21 cellular contexts compared by ENCODE assay signal in the genomic region with DNA sequence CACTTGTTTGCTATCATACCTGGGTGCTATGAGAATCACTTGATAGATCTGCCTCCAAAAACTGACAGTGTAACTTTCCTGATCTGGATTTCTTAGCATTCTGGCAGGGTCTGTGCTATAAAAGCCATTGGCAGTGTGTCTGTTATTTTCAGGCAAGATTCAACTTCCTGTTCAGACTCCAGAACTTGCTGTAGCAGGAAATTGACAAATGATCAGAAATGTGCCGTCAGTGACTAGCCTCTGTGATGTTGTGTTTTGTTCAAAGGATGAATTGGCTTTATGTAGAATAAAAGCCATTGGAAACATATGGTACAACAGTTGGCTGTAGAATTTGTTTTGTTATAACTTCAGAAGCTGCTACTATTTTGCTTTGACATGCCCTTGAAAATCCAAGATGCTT.
"Had no signal": no experiment of that assay in that cellular context is flagged by ENCODE, and none has a peak within 500 bp of the region (broad histone marks: within the 10 kb centered on the region; RNA-seq: fewer than 3 reads in every experiment).

No MANE protein-coding gene starts in this region.

- H3K4me1 ChIP-seq: prostate gland, right lobe of liver had no signal

- H3K27ac ChIP-seq: coronary artery, prostate gland, right lobe of liver had no signal

- DNase-seq: activated CD4-positive, alpha-beta T cell treated with anti-CD3 and anti-CD28 coated beads, Interleukin-2, amount 10 ng/mL, durations not matched to agents 7 days and 5 days; activated CD8-positive, alpha-beta T cell treated with anti-CD3 and anti-CD28 coated beads, Interleukin-2, amount 10 ng/mL, durations not matched to agents 7 days and 5 days; activated naive CD4-positive, alpha-beta T cell treated with anti-CD3 and anti-CD28 coated beads, Interleukin-2, amount 10 ng/mL, durations not matched to agents 7 days and 5 days; activated naive CD8-positive, alpha-beta T cell treated with anti-CD3 and anti-CD28 coated beads, Interleukin-2, amount 50 U/mL, for 24 hours; activated T-cell treated with anti-CD3 and anti-CD28 coated beads, Interleukin-2, amount 50 U/mL, for 24 hours; anterior cingulate cortex; effector CD4-positive, alpha-beta T cell; immature natural killer cell; left colon; mammary epithelial cell; nephron progenitor cell; occipital lobe; right lobe of liver; small intestine; stimulated activated CD4-positive, alpha-beta T cell treated with anti-CD3 and anti-CD28 coated beads, Interleukin-15, amount 100 ng/mL, for 24 hours; stimulated activated CD4-positive, alpha-beta T cell treated with anti-CD3 and anti-CD28 coated beads, Interleukin-4, amount 100 ng/mL, for 1 hour; stimulated activated naive CD8-positive, alpha-beta T cell treated with anti-CD3 and anti-CD28 coated beads, Interleukin-15, amount 100 ng/mL, for 72 hours had no signal

- H3K9me3 ChIP-seq: prostate gland, right lobe of liver had no signal

- H3K36me3 ChIP-seq: prostate gland, right lobe of liver had no signal

- ATAC-seq: activated CD4-positive, CD25-positive, alpha-beta regulatory T cell treated with anti-CD3 and anti-CD28 coated beads, Interleukin-2, amount 50 U/mL, for 24 hours; activated CD8-positive, alpha-beta T cell treated with anti-CD3 and anti-CD28 coated beads, Interleukin-2, amount 10 ng/mL, durations not matched to agents 7 days and 5 days; activated naive CD8-positive, alpha-beta T cell treated with anti-CD3 and anti-CD28 coated beads, Interleukin-2, amount 50 U/mL, for 24 hours; esophagus mucosa; left colon; stimulated activated naive CD8-positive, alpha-beta T cell treated with anti-CD3 and anti-CD28 coated beads, Interleukin-15, amount 100 ng/mL, for 72 hours had no signal

- H3K4me3 ChIP-seq: coronary artery, prostate gland, right lobe of liver had no signal

- H3K27me3 ChIP-seq: right lobe of liver had no signal
